Comparison of ENCODE assay signal across 8 cellular contexts in genomic region chrX:19747672-19748610, GRCh38.
DNase-seq lines count a peak whose midpoint lies in the region; ATAC-seq and TF ChIP-seq lines count a peak whose summit lies in the region.

No MANE protein-coding gene starts in this region.

- H3K4me3 Mint-ChIP-seq in activated CD4-positive, alpha-beta T cell treated with anti-CD3 and anti-CD28 coated beads, Interleukin-2, amount 10 ng/mL, durations not matched to agents 24 days and 14 days: peak overlapping the region; percentile 68
- H3K4me3 Mint-ChIP-seq in Calu3 (ENCODE audit: low read depth, unreplicated experiment): no peak overlapping the region
- H3K4me3 Mint-ChIP-seq in HFFc6: no peak overlapping the region

- no peaks in the 10 kb centered on the region for H3K9me3 Mint-ChIP-seq in activated CD4-positive, alpha-beta T cell treated with anti-CD3 and anti-CD28 coated beads, Interleukin-2, amount 10 ng/mL, durations not matched to agents 24 days and 14 days
- no peaks in the 10 kb centered on the region for H3K9me3 Mint-ChIP-seq in Calu3 (ENCODE audit: low read depth, unreplicated experiment)
- no peaks in the 10 kb centered on the region for H3K9me3 Mint-ChIP-seq in HFFc6

- BruUV-seq in Calu3 (replicated peaks; lab: Mats Ljungman, UMichigan): no TSS peak

- peak; percentile 92 for DNase-seq in activated CD4-positive, alpha-beta T cell treated with anti-CD3 and anti-CD28 coated beads, Interleukin-2, amount 10 ng/mL, durations not matched to agents 24 days and 14 days
- DNase-seq in left ventricle myocardium superior (peak; percentile 35), Calu3 (no peak), NCI-H446 (lab: John Stamatoyannopoulos, UW) (no peak), HFFc6 (no peak)
- DNase-seq in stimulated activated naive CD4-positive, alpha-beta T cell treated with Interleukin-2 at 50 U/mL for 16 hours (lab: John Stamatoyannopoulos, UW): peak; percentile 54

- CTCF ChIA-PET in Calu3 (lab: Charles Lee): interaction anchor here (0.6 to 1.0 kb wide), 3 partner anchors 12 to 140 kb away, joined by 3 to 4 read pairs (median 3); no protein-coding TSS in a partner anchor

- intact Hi-C loops in activated CD4-positive, alpha-beta T cell treated with anti-CD3 and anti-CD28 coated beads, Interleukin-2, amount 10 ng/mL, durations not matched to agents 24 days and 14 days (cut with micrococcal nuclease): loop anchor here (1.0 to 10.0 kb wide), 5 partner anchors 21 to 196 kb away; partner anchors contain the start of gene SH3KBP1
- intact Hi-C loops in left ventricle myocardium superior (cut with micrococcal nuclease) (loop anchor here (10.0 kb wide), 1 partner anchor 137 kb away; the partner anchor contains the start of gene SH3KBP1), Calu3 (cut with micrococcal nuclease; ENCODE audit: unreplicated experiment) (no loop called here)

- peaks cover 72% of the 10 kb centered on the region for H3K4me1 Mint-ChIP-seq in activated CD4-positive, alpha-beta T cell treated with anti-CD3 and anti-CD28 coated beads, Interleukin-2, amount 10 ng/mL, durations not matched to agents 24 days and 14 days
- H3K4me1 Mint-ChIP-seq in Calu3 (ENCODE audit: low read depth, unreplicated experiment) (peaks cover 44% of the 10 kb centered on the region), HFFc6 (ENCODE audit: low read depth) (peaks cover 6% of the 10 kb centered on the region)

- peak overlapping the region; percentile 97 for H3K27ac Mint-ChIP-seq in activated CD4-positive, alpha-beta T cell treated with anti-CD3 and anti-CD28 coated beads, Interleukin-2, amount 10 ng/mL, durations not matched to agents 24 days and 14 days
- no peak overlapping the region for H3K27ac Mint-ChIP-seq in Calu3 (ENCODE audit: unreplicated experiment)
- no peak overlapping the region for H3K27ac Mint-ChIP-seq in HFFc6

- TF ChIP-seq CTCF in Calu3 (IDR thresholded peaks at IDR 0.05; ENCODE audit: unreplicated experiment): no peak
- TF ChIP-seq CTCF in HFFc6 (IDR thresholded peaks at IDR 0.05): no peak

- no peaks in the 10 kb centered on the region for H3K27me3 Mint-ChIP-seq in activated CD4-positive, alpha-beta T cell treated with anti-CD3 and anti-CD28 coated beads, Interleukin-2, amount 10 ng/mL, durations not matched to agents 24 days and 14 days
- no peaks in the 10 kb centered on the region for H3K27me3 Mint-ChIP-seq in Calu3 (ENCODE audit: unreplicated experiment)
- H3K27me3 Mint-ChIP-seq in HFFc6 (ENCODE audit: insufficient read depth): no peaks in the 10 kb centered on the region

- peaks cover 19% of the 10 kb centered on the region for H3K36me3 Mint-ChIP-seq in activated CD4-positive, alpha-beta T cell treated with anti-CD3 and anti-CD28 coated beads, Interleukin-2, amount 10 ng/mL, durations not matched to agents 24 days and 14 days (ENCODE audit: low read depth)
- peaks cover 5% of the 10 kb centered on the region for H3K36me3 Mint-ChIP-seq in Calu3 (ENCODE audit: insufficient read depth, unreplicated experiment)
- no peaks in the 10 kb centered on the region for H3K36me3 Mint-ChIP-seq in HFFc6 (ENCODE audit: low read depth)

- ATAC-seq in GM18861 (IDR thresholded peaks at IDR 0.05; ENCODE audit: unreplicated experiment): peak; percentile 25
- peak; percentile 39 for ATAC-seq in HG03280 (IDR thresholded peaks at IDR 0.05; ENCODE audit: unreplicated experiment)
- ATAC-seq in left ventricle myocardium superior: no peak

Comparison
In these comparisons a context has a peak if more than half of its experiments do, and no peak if none do; other contexts are left out.
1. DNase-seq: peak in activated CD4-positive, alpha-beta T cell treated with anti-CD3 and anti-CD28 coated beads, Interleukin-2, amount 10 ng/mL, durations not matched to agents 24 days and 14 days (single experiment), left ventricle myocardium superior (single experiment) and stimulated activated naive CD4-positive, alpha-beta T cell treated with Interleukin-2 at 50 U/mL for 16 hours (single experiment); none in Calu3 (single experiment), NCI-H446 (0 of 2) and HFFc6 (single experiment).